32 cellular contexts compared by ENCODE assay signal in the genomic region with DNA sequence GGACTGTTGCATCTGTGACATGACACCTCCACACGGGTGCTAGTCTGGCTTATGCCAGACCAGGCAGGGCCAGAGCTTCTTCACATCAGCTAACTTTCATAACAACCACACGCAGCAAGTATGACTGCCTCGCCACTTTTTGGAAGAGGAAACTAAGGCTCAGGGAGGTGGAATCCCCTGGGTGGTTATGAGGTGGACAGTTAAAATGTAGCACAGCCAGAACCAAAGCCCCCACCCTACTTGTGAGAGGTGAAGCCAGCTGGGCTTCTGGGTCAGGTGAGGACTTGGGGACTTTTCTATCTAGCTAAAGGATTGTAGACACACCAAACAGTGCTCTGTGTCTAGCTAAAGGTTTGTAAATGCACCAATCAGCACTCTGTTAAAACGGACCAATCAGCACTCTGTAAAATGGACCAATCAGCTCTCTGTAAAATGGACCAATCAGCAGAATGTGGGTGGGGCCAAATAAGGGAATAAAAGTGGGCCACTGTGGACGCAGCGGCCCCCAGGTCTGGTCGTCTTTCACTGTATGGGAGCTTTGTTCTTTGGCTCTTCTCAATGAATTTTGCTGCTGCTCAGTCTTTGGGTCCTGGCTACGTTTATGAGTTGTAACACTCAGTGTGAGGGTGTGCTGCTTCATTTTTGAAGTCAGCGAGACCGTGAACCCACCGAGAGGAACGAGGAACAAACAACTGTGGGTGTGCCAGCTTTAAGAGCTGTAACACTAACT.
"Had no signal": no experiment of that assay in that cellular context is flagged by ENCODE, and none has a peak within 500 bp of the region (broad histone marks: within the 10 kb centered on the region; RNA-seq: fewer than 3 reads in every experiment).

No MANE protein-coding gene starts in this region.

- DNase-seq: activated CD4-positive, alpha-beta T cell treated with anti-CD3 and anti-CD28 coated beads for 36 hours; activated CD4-positive, alpha-beta T cell treated with anti-CD3 and anti-CD28 coated beads, Interleukin-2, amount 10 ng/mL, durations not matched to agents 24 days and 14 days; activated CD4-positive, CD25-positive, alpha-beta regulatory T cell; activated CD4-positive, CD25-positive, alpha-beta regulatory T cell treated with anti-CD3 and anti-CD28 coated beads, Interleukin-2, amount 50 U/mL, for 72 hours; activated CD8-positive, alpha-beta memory T cell treated with anti-CD3 and anti-CD28 coated beads, Interleukin-2, amount 10 ng/mL, durations not matched to agents 7 days and 5 days; activated CD8-positive, alpha-beta memory T cell treated with anti-CD3 and anti-CD28 coated beads, Interleukin-2, amount 50 U/mL, for 4 hours; activated gamma-delta T cell; activated naive CD4-positive, alpha-beta T cell treated with anti-CD3 and anti-CD28 coated beads, Interleukin-2, amount 10 ng/mL, durations not matched to agents 7 days and 5 days; activated naive CD8-positive, alpha-beta T cell treated with anti-CD3 and anti-CD28 coated beads, Interleukin-2, amount 10 ng/mL, durations not matched to agents 7 days and 5 days; activated T-cell treated with anti-CD3 and anti-CD28 coated beads for 4 hours; activated T-cell treated with anti-CD3 and anti-CD28 coated beads, Interleukin-2, amount 50 U/mL, for 24 hours; activated T-cell treated with anti-CD3 and anti-CD28 coated beads, Interleukin-2, amount 50 U/mL, for 72 hours; amniotic stem cell; anterior cingulate cortex; brain microvascular endothelial cell; cortex of kidney; dermis blood vessel endothelial cell; effector CD4-positive, alpha-beta T cell; effector memory CD8-positive, alpha-beta T cell; erythroblast; foreskin keratinocyte; gastrocnemius medialis; glutamatergic neuron; heart left ventricle; T-helper 1 cell; T-helper 17 cell; T1000; WERI-Rb-1 had no signal

- ATAC-seq: activated CD8-positive, alpha-beta memory T cell treated with anti-CD3 and anti-CD28 coated beads, Interleukin-2, amount 10 ng/mL, durations not matched to agents 7 days and 5 days; effector memory CD8-positive, alpha-beta T cell; foreskin keratinocyte; gastrocnemius medialis; heart left ventricle; T-helper 17 cell had no signal

- H3K36me3 ChIP-seq: brain microvascular endothelial cell, esophagus muscularis mucosa, gastrocnemius medialis, heart left ventricle, WERI-Rb-1 had no signal

- H3K9me3 ChIP-seq: esophagus muscularis mucosa, gastrocnemius medialis, heart left ventricle had no signal

- H3K27ac ChIP-seq: brain microvascular endothelial cell, esophagus muscularis mucosa, foreskin keratinocyte, gastrocnemius medialis, heart left ventricle, WERI-Rb-1 had no signal

- FAIRE-seq: astrocyte, bronchial epithelial cell, colon had no signal

- H3K27me3 ChIP-seq: brain microvascular endothelial cell, gastrocnemius medialis had no signal

- H3K4me1 ChIP-seq: esophagus muscularis mucosa, foreskin keratinocyte, gastrocnemius medialis, heart left ventricle had no signal

- H3K4me3 ChIP-seq: esophagus muscularis mucosa, gastrocnemius medialis, heart left ventricle had no signal
